In genomic region chr21:27953328-27954045, GRCh38 we compare ENCODE assay signal across 2 cellular contexts.
TF ChIP-seq lines count a peak whose summit lies in the region.

No MANE protein-coding gene starts in this region.

TF ChIP-seq in IMR-90, 13 proteins besides CTCF, POLR2A, EP300 and RAD21:
- TF ChIP-seq FOS (IDR thresholded peaks at IDR 0.05; ENCODE audit: low read depth, low read length) (no peak), MAFK (IDR thresholded peaks at IDR 0.05; ENCODE audit: low read depth, low read length) (no peak)

TF ChIP-seq in GM12878, 131 proteins besides CTCF, POLR2A, EP300 and RAD21:
- TF ChIP-seq PAX8 (IDR thresholded peaks at IDR 0.05) (no peak), ZNF687 (IDR thresholded peaks at IDR 0.05) (no peak), POLR2AphosphoS2 (IDR thresholded peaks at IDR 0.05; ENCODE audit: low read depth, low read length) (no peak), SPI1 (IDR thresholded peaks at IDR 0.05; ENCODE audit: borderline replicate concordance, insufficient read depth, low read depth, low read length) (peak; percentile 38; the same call in 1 of the 2 replicates), JUND (IDR thresholded peaks at IDR 0.05; ENCODE audit: low read depth, low read length) (no peak), TCF12 (IDR thresholded peaks at IDR 0.05; ENCODE audit: low read depth, low read length) (no peak), MTA3 (IDR thresholded peaks at IDR 0.05; ENCODE audit: borderline replicate concordance, low read length) (no peak)
